Comparison of ENCODE assay signal across 8 cellular contexts in genomic region chr3:190424478-190425439, GRCh38. TPM values are rescaled to one million over a fixed set of nuclear protein-coding genes. Genes with fewer than 3 reads are reported as not detected.
DNase-seq lines count a peak whose midpoint lies in the region; ATAC-seq and FAIRE-seq lines count a peak whose summit lies in the region.

No MANE protein-coding gene starts in this region.

- peak overlapping the region in 2 of 6 donors; percentile 60 to 84 for H3K27ac Mint-ChIP-seq in naive B cell

- DNase-seq in COLO668 (lab: John Stamatoyannopoulos, UW; ENCODE audit: unreplicated experiment): peak; percentile 7
- DNase-seq in NCI-H524 treated with DMSO at 0.1 percent for 48 hours (lab: John Stamatoyannopoulos, UW): peak; percentile 32
- peak; percentile 53 to 59 for DNase-seq in activated CD4-positive, alpha-beta T cell treated with anti-CD3 and anti-CD28 coated beads, Interleukin-2, amount 50 U/mL, for 48 hours
- DNase-seq in epithelial cell of prostate (ENCODE audit: low read depth, low spot score): no peak
- peak; percentile 5 for DNase-seq in naive B cell
- peak; percentile 57 for DNase-seq in urothelium cell line (ENCODE audit: low spot score)

- ATAC-seq in GM19372 (IDR thresholded peaks at IDR 0.05; ENCODE audit: low read depth, unreplicated experiment) (peak; percentile 76), HG03378 (IDR thresholded peaks at IDR 0.05; ENCODE audit: unreplicated experiment) (peak; percentile 57), naive B cell (ENCODE audit: low read depth in 2 of 2) (peak; percentile 12 to 23)

- peak overlapping the region; percentile 20 for H3K27ac ChIP-seq in epithelial cell of prostate

- FAIRE-seq in urothelium cell line (lab: Jason Lieb, UNC): no peak

- no peaks in the 10 kb centered on the region for H3K9me3 Mint-ChIP-seq in naive B cell

- peaks cover 0 to 4% (median 0%) of the 10 kb centered on the region in 3 donors for H3K4me1 Mint-ChIP-seq in naive B cell

- H3K36me3 Mint-ChIP-seq in naive B cell: no peaks in the 10 kb centered on the region

- H3K27me3 Mint-ChIP-seq in naive B cell: no peaks in the 10 kb centered on the region

- H3K4me3 Mint-ChIP-seq in naive B cell: no peak overlapping the region

RNA-seq across cellular contexts. Expression of gene TMEM207, which starts 24.9 kb away (rescaled TPM):
- not detected for polyA plus RNA-seq in naive B cell (ENCODE audit: low read depth in 6 of 6)

RNA-seq across cellular contexts. Expression of gene CLDN16, which starts 36.8 kb away (rescaled TPM):
- polyA plus RNA-seq in naive B cell (ENCODE audit: low read depth in 6 of 6): not detected

Comparison
In these comparisons a context has a peak if more than half of its experiments do, and no peak if none do; other contexts are left out.
1. ATAC-seq: peak in every context shown above with its lines; median percentile 76 in GM19372; 57 in HG03378; 18 in naive B cell.